Comparison of ENCODE assay signal across 29 cellular contexts in genomic region chr13:59538512-59538911, GRCh38.
"Had no signal": no experiment of that assay in that cellular context is flagged by ENCODE, and none has a peak within 500 bp of the region (broad histone marks: within the 10 kb centered on the region; RNA-seq: fewer than 3 reads in every experiment).

No MANE protein-coding gene starts in this region.

- H3K9me3 Mint-ChIP-seq: naive thymus-derived CD4-positive, alpha-beta T cell; nephron; stimulated activated memory B cell treated with anti-CD40 and anti-IgM and Interleukin-4, amounts not matched to agents 10 μg/mL and 1 μg/mL and 100 μg/mL, for 72 hours; type B pancreatic cell had no signal

- H3K27ac Mint-ChIP-seq: naive thymus-derived CD4-positive, alpha-beta T cell; nephron; neural progenitor cell; stimulated activated memory B cell treated with anti-CD40 and anti-IgM and Interleukin-4, amounts not matched to agents 10 μg/mL and 1 μg/mL and 100 μg/mL, for 72 hours; type B pancreatic cell had no signal

- H3K36me3 ChIP-seq: gastroesophageal sphincter, heart left ventricle, left lung, neural progenitor cell, prostate gland, spleen, tibial artery had no signal

- ATAC-seq: esophagus mucosa; gastroesophageal sphincter; heart left ventricle; left cardiac atrium; left lung; naive thymus-derived CD4-positive, alpha-beta T cell; right cardiac atrium; stimulated activated memory B cell treated with anti-CD40 and anti-IgM and Interleukin-4, amounts not matched to agents 10 μg/mL and 1 μg/mL and 100 μg/mL, for 72 hours; stimulated activated naive CD8-positive, alpha-beta T cell treated with anti-CD3 and anti-CD28 coated beads, Interleukin-15, Interleukin-2, amounts not matched to agents 100 U/mL and 50 U/mL, for 24 hours had no signal

- H3K4me3 ChIP-seq: dorsolateral prefrontal cortex, gastroesophageal sphincter, heart left ventricle, left lung, neural progenitor cell, prostate gland, skin epidermis, spleen, testis, tibial artery had no signal

- H2AFZ ChIP-seq: neural progenitor cell had no signal

- H3K27me3 ChIP-seq: gastroesophageal sphincter, heart left ventricle, left lung, neural progenitor cell, spleen, testis, tibial artery had no signal

- H3K27ac ChIP-seq: dorsolateral prefrontal cortex, epithelial cell of prostate, gastroesophageal sphincter, heart left ventricle, left lung, neural progenitor cell, prostate gland, skin epidermis, spleen, testis, tibial artery had no signal

- DNase-seq: dorsolateral prefrontal cortex; effector CD4-positive, alpha-beta T cell; foreskin fibroblast; heart left ventricle; hippocampal formation; left cardiac atrium; left lung; mesenchymal stem cell; midbrain; naive thymus-derived CD4-positive, alpha-beta T cell; nucleus accumbens; right cardiac atrium; spleen; stimulated activated CD4-positive, alpha-beta T cell treated with anti-CD3 and anti-CD28 coated beads, Interleukin-4, amount 100 ng/mL, for 4 hours; stimulated activated naive CD8-positive, alpha-beta T cell treated with anti-CD3 and anti-CD28 coated beads, Interleukin-15, Interleukin-2, amounts not matched to agents 100 U/mL and 50 U/mL, for 24 hours; substantia nigra; testis; tibial artery had no signal

- H3K4me1 ChIP-seq: left lung, prostate gland, spleen, testis, tibial artery had no signal

- FAIRE-seq: colon, islet of Langerhans had no signal

- H3K4me2 ChIP-seq: neural progenitor cell had no signal

- H3K36me3 Mint-ChIP-seq: naive thymus-derived CD4-positive, alpha-beta T cell; neural progenitor cell; stimulated activated memory B cell treated with anti-CD40 and anti-IgM and Interleukin-4, amounts not matched to agents 10 μg/mL and 1 μg/mL and 100 μg/mL, for 72 hours; type B pancreatic cell had no signal

- H3K4me1 Mint-ChIP-seq: naive thymus-derived CD4-positive, alpha-beta T cell; stimulated activated memory B cell treated with anti-CD40 and anti-IgM and Interleukin-4, amounts not matched to agents 10 μg/mL and 1 μg/mL and 100 μg/mL, for 72 hours had no signal

- H3K4me3 Mint-ChIP-seq: naive thymus-derived CD4-positive, alpha-beta T cell; nephron; neural progenitor cell; stimulated activated memory B cell treated with anti-CD40 and anti-IgM and Interleukin-4, amounts not matched to agents 10 μg/mL and 1 μg/mL and 100 μg/mL, for 72 hours; type B pancreatic cell had no signal

- H3K9me3 ChIP-seq: gastroesophageal sphincter, heart left ventricle, left lung, prostate gland, spleen, testis, tibial artery had no signal

- H3K9ac ChIP-seq: neural progenitor cell had no signal

- H3K27me3 Mint-ChIP-seq: stimulated activated memory B cell treated with anti-CD40 and anti-IgM and Interleukin-4, amounts not matched to agents 10 μg/mL and 1 μg/mL and 100 μg/mL, for 72 hours; type B pancreatic cell had no signal
